ENCODE assay signal across 23 cellular contexts in the genomic region with DNA sequence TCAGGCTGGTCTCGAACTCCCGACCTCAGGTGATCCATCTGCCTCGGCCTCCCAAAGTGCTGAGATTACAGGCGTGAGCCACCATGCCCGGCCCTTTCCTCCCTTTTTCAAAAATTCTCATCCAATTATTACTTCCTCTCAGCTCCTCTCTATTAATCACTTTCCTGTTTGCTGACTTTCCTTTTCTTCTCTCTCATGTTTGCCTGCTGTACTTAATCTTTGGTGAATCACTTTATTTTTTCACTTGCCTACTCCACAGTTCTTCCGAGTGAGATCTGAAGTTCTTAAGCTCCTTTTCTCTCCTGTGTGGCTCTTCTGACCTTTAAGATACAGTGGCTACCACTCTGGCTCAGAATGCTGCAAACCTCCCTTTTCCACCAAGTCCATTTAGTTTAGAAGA.
DNase-seq lines count a peak whose midpoint lies in the region; ATAC-seq and TF ChIP-seq lines count a peak whose summit lies in the region.
"Had no signal": no experiment of that assay in that cellular context is flagged by ENCODE, and none has a peak within 500 bp of the region (broad histone marks: within the 10 kb centered on the region; RNA-seq: fewer than 3 reads in every experiment).

No MANE protein-coding gene starts in this region.

- H3K9me3 Mint-ChIP-seq in chondrocyte (ENCODE audit: low read depth), result peaks cover 5% of the 10 kb centered on the region
- peaks cover 6% of the 10 kb centered on the region for H3K9me3 Mint-ChIP-seq in mesothelial cell of epicardium
- H3K9me3 Mint-ChIP-seq: activated T-cell treated with anti-CD3 and anti-CD28 coated beads, Interleukin-2, amount 50 U/mL, for 24 hours; central memory CD8-positive, alpha-beta T cell had no signal

- no TSS peak for BruUV-seq in PC-3 (replicated peaks; lab: Mats Ljungman, UMichigan)
- BruUV-seq in OCI-LY7 (replicated peaks; lab: Mats Ljungman, UMichigan), result no TSS peak

- peak overlapping the region; percentile 29; the same call in 1 of the 2 replicates for H3K4me2 ChIP-seq in PC-3 (ENCODE audit: low read length)
- H3K4me2 ChIP-seq in OCI-LY7 (ENCODE audit: low read length), result no peak overlapping the region

- no peak overlapping the region for H3K9ac ChIP-seq in PC-3 (ENCODE audit: low read length)

- no peaks in the 10 kb centered on the region for H3K27me3 ChIP-seq in PC-3 (ENCODE audit: low read length)
- H3K27me3 ChIP-seq: neutrophil, testis, vagina had no signal

- H3K9me2 ChIP-seq in PC-3 (replicated peaks; ENCODE audit: low read length) (no peaks in the 10 kb centered on the region), OCI-LY7 (ENCODE audit: insufficient read depth, low read length) (no peaks in the 10 kb centered on the region)

- DNase-seq in EL, result peak; percentile 28
- DNase-seq in PC-3, result peak; percentile 69
- DNase-seq in chondrocyte (ENCODE audit: low spot score), result no peak
- no peak for DNase-seq in mesothelial cell of epicardium (ENCODE audit: low spot score in 2 of 2, unreplicated experiment in 2 of 2)
- DNase-seq in activated effector memory CD4-positive, alpha-beta T cell treated with anti-CD3 and anti-CD28 coated beads, Interleukin-2, amount 50 U/mL, for 16 hours, result no peak
- no peak for DNase-seq in GOT3 (lab: John Stamatoyannopoulos, UW)
- no peak for DNase-seq in OCI-LY7 (ENCODE audit: low spot score)
- DNase-seq: activated B cell treated with CpG ODN at 0.5 μM for 24 hours; activated naive CD4-positive, alpha-beta T cell; activated T-cell treated with anti-CD3 and anti-CD28 coated beads, Interleukin-2, amount 50 U/mL, for 24 hours; amygdala; CD4-positive, alpha-beta memory T cell; Karpas-422; kidney; NCI-H1048; NCI-H2029 treated with DMSO at 0.1 percent for 48 hours; NCI-H446 treated with DMSO at 0.1 percent for 48 hours; small intestine; stimulated activated naive B cell treated with anti-CD40 and anti-IgM and Interleukin-4, amounts not matched to agents 10 μg/mL and 1 μg/mL and 100 μg/mL, for 72 hours; testis had no signal

- H3K4me3 Mint-ChIP-seq in chondrocyte (ENCODE audit: unreplicated experiment), result no peak overlapping the region
- H3K4me3 Mint-ChIP-seq in mesothelial cell of epicardium, result no peak overlapping the region
- H3K4me3 Mint-ChIP-seq: activated B cell treated with CpG ODN at 0.5 μM for 24 hours; activated T-cell treated with anti-CD3 and anti-CD28 coated beads, Interleukin-2, amount 50 U/mL, for 24 hours; CD4-positive, alpha-beta memory T cell; central memory CD8-positive, alpha-beta T cell; stimulated activated naive B cell treated with anti-CD40 and anti-IgM and Interleukin-4, amounts not matched to agents 10 μg/mL and 1 μg/mL and 100 μg/mL, for 72 hours had no signal

- peaks cover 4% of the 10 kb centered on the region for H3F3A ChIP-seq in PC-3 (ENCODE audit: low read length, unreplicated experiment)

- H3K27ac Mint-ChIP-seq in chondrocyte (ENCODE audit: unreplicated experiment), result peak overlapping the region; percentile 1
- H3K27ac Mint-ChIP-seq in mesothelial cell of epicardium, result peak overlapping the region; percentile 78
- H3K27ac Mint-ChIP-seq: activated B cell treated with CpG ODN at 0.5 μM for 24 hours; activated T-cell treated with anti-CD3 and anti-CD28 coated beads, Interleukin-2, amount 50 U/mL, for 24 hours; stimulated activated naive B cell treated with anti-CD40 and anti-IgM and Interleukin-4, amounts not matched to agents 10 μg/mL and 1 μg/mL and 100 μg/mL, for 72 hours had no signal

- H4K20me1 ChIP-seq in PC-3 (ENCODE audit: low read length) (no peaks in the 10 kb centered on the region), OCI-LY7 (ENCODE audit: insufficient read depth, low read length) (no peaks in the 10 kb centered on the region)

- H3K27ac ChIP-seq in PC-3 (ENCODE audit: low read length) (peak overlapping the region; percentile 63), OCI-LY7 (ENCODE audit: low read depth, low read length, poor library complexity, severe bottlenecking) (no peak overlapping the region)
- H3K27ac ChIP-seq: neutrophil, testis, vagina had no signal

- no peaks in the 10 kb centered on the region for H3K36me3 ChIP-seq in PC-3 (ENCODE audit: low read depth, low read length)
- H3K36me3 ChIP-seq in OCI-LY7 (ENCODE audit: insufficient read depth, low read length), result no peaks in the 10 kb centered on the region
- H3K36me3 ChIP-seq: neutrophil, vagina had no signal

- H2AFZ ChIP-seq in PC-3 (ENCODE audit: low read length), result no peak overlapping the region
- no peak overlapping the region for H2AFZ ChIP-seq in OCI-LY7 (ENCODE audit: low read length)

- no peak overlapping the region for H3K4me3 ChIP-seq in PC-3 (ENCODE audit: low read length)
- H3K4me3 ChIP-seq in OCI-LY7 (ENCODE audit: low read depth, low read length, poor library complexity, severe bottlenecking), result no peak overlapping the region
- H3K4me3 ChIP-seq: testis, vagina had no signal

- H3K36me3 Mint-ChIP-seq in chondrocyte (ENCODE audit: low read depth) (no peaks in the 10 kb centered on the region), mesothelial cell of epicardium (peaks cover 5% of the 10 kb centered on the region)
- H3K36me3 Mint-ChIP-seq: CD4-positive, alpha-beta memory T cell had no signal

- CTCF ChIA-PET in PC-3 (lab: Charles Lee), result interaction anchor here (0.7 to 1.4 kb wide), 2 partner anchors 10 to 131 kb away, joined by 4 read pairs; no protein-coding TSS in a partner anchor
- CTCF ChIA-PET in OCI-LY7 (lab: Charles Lee; ENCODE audit: unreplicated experiment), result no interaction called here

- ATAC-seq in PC-3, result peak; percentile 27
- ATAC-seq: stimulated activated naive B cell treated with anti-CD40 and anti-IgM and Interleukin-4, amounts not matched to agents 10 μg/mL and 1 μg/mL and 100 μg/mL, for 72 hours had no signal

- intact Hi-C loops in PC-3 (cut with micrococcal nuclease) (no loop called here), OCI-LY7 (cut with micrococcal nuclease; ENCODE audit: unreplicated experiment) (no loop called here)

- H3K4me1 ChIP-seq in PC-3 (ENCODE audit: insufficient read depth, low read length) (peaks cover 51% of the 10 kb centered on the region), OCI-LY7 (ENCODE audit: insufficient read depth, low read length, poor library complexity, severe bottlenecking) (no peaks in the 10 kb centered on the region)
- H3K4me1 ChIP-seq: testis, vagina had no signal

- H3K4me1 Mint-ChIP-seq in chondrocyte (ENCODE audit: low read depth) (peaks cover 13% of the 10 kb centered on the region), mesothelial cell of epicardium (peaks cover 24% of the 10 kb centered on the region)
- H3K4me1 Mint-ChIP-seq: activated B cell treated with CpG ODN at 0.5 μM for 24 hours; CD4-positive, alpha-beta memory T cell; central memory CD8-positive, alpha-beta T cell had no signal

- H3K79me2 ChIP-seq in PC-3 (ENCODE audit: low read length), result no peaks in the 10 kb centered on the region
- no peaks in the 10 kb centered on the region for H3K79me2 ChIP-seq in OCI-LY7 (ENCODE audit: insufficient read depth, low read depth, low read length)

- POLR2A ChIA-PET in PC-3 (lab: Charles Lee; ENCODE audit: unreplicated experiment) (interaction anchor here (0.7 to 0.9 kb wide), 3 partner anchors 10 to 99 kb away, joined by 3 to 8 read pairs (median 3); no protein-coding TSS in a partner anchor), OCI-LY7 (lab: Charles Lee) (interaction anchor here (0.9 to 1.5 kb wide), 3 partner anchors 9 to 39 kb away, joined by 3 to 4 read pairs (median 3); no protein-coding TSS in a partner anchor)

- H3K9me3 ChIP-seq in PC-3 (ENCODE audit: low read length), result no peaks in the 10 kb centered on the region
- peaks cover 2% of the 10 kb centered on the region; the same call in 1 of the 2 replicates for H3K9me3 ChIP-seq in OCI-LY7 (ENCODE audit: low read length)
- H3K9me3 ChIP-seq: neutrophil, testis, vagina had no signal

- H3K27me3 Mint-ChIP-seq in chondrocyte (ENCODE audit: low read depth) (no peaks in the 10 kb centered on the region), mesothelial cell of epicardium (ENCODE audit: low read depth) (no peaks in the 10 kb centered on the region)
- H3K27me3 Mint-ChIP-seq: activated B cell treated with CpG ODN at 0.5 μM for 24 hours; activated T-cell treated with anti-CD3 and anti-CD28 coated beads, Interleukin-2, amount 50 U/mL, for 24 hours; central memory CD8-positive, alpha-beta T cell; stimulated activated naive B cell treated with anti-CD40 and anti-IgM and Interleukin-4, amounts not matched to agents 10 μg/mL and 1 μg/mL and 100 μg/mL, for 72 hours had no signal

- no peak for TF ChIP-seq CTCF in PC-3 (conservative IDR thresholded peaks at IDR 0.05; ENCODE audit: low read depth, low read length)
- no peak for TF ChIP-seq CTCF in chondrocyte (IDR thresholded peaks at IDR 0.05)
- no peak for TF ChIP-seq CTCF in mesothelial cell of epicardium (IDR thresholded peaks at IDR 0.05; ENCODE audit: unreplicated experiment)
- TF ChIP-seq CTCF in OCI-LY7 (conservative IDR thresholded peaks at IDR 0.05; ENCODE audit: low read length), result no peak

Comparison
In these comparisons a context has a peak if more than half of its experiments do, and no peak if none do; other contexts are left out.
1. DNase-seq: peak in EL (single experiment) and PC-3 (single experiment); none in chondrocyte (single experiment), mesothelial cell of epicardium (0 of 2), activated effector memory CD4-positive, alpha-beta T cell treated with anti-CD3 and anti-CD28 coated beads, Interleukin-2, amount 50 U/mL, for 16 hours (single experiment), GOT3 (single experiment) and OCI-LY7 (single experiment).